1 cellular context compared by ENCODE assay signal in genomic region chr15:77984446-77984861, GRCh38.
TF ChIP-seq lines count a peak whose summit lies in the region.

No MANE protein-coding gene starts in this region.

TF ChIP-seq in H1, 55 proteins besides CTCF, POLR2A, EP300 and RAD21:
- TF ChIP-seq SIX5 (IDR thresholded peaks at IDR 0.05; ENCODE audit: low read depth, low read length) = no peak
